In the genomic region with DNA sequence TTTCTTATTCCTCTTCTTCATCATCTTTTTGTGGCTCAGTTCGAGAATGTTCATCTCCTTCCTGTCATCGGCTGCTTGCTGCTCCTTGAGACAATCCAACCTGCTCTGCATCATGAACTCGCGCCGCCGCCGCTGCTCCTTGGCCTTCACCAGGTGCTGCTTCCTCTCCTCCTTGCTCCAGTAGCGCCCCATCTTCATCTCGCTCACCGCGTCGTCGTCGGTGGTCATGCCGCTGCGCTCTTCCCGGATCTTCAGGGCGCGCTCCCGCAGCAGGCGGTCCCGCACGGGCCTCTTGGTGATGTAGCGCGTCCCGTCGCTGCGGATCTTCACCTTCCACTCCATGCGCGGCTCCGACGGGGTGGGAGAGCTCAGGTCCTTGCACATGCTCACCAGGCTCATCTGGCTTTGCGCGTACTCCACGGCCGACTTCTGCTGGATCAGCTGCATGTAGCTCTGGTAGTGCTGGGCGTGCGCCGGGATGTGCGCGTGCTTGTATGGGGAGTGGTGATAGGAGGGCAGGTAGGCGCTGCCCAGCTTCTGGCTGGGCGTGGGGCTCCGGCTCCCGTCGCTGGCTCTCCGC, we compare ENCODE assay signal across 32 cellular contexts.
"Had no signal": no experiment of that assay in that cellular context is flagged by ENCODE, and none has a peak within 500 bp of the region (broad histone marks: within the 10 kb centered on the region; RNA-seq: fewer than 3 reads in every experiment).

No MANE protein-coding gene starts in this region.

- H3K4me3 ChIP-seq: ascending aorta, body of pancreas, breast epithelium had no signal

- H3K9me3 Mint-ChIP-seq: activated naive CD4-positive, alpha-beta T cell treated with anti-CD3 and anti-CD28 coated beads for 36 hours had no signal

- H3K4me3 Mint-ChIP-seq: activated CD4-positive, alpha-beta memory T cell treated with anti-CD3 and anti-CD28 coated beads, Interleukin-2, amount 10 ng/mL, durations not matched to agents 7 days and 5 days; activated CD8-positive, alpha-beta memory T cell treated with anti-CD3 and anti-CD28 coated beads, Interleukin-2, amount 10 ng/mL, durations not matched to agents 7 days and 5 days; activated naive CD4-positive, alpha-beta T cell treated with anti-CD3 and anti-CD28 coated beads for 36 hours; activated naive CD8-positive, alpha-beta T cell treated with anti-CD3 and anti-CD28 coated beads for 36 hours had no signal

- H3K9me3 ChIP-seq: ascending aorta, body of pancreas, breast epithelium had no signal

- H3K36me3 ChIP-seq: breast epithelium had no signal

- H3K27me3 ChIP-seq: ascending aorta, body of pancreas, breast epithelium had no signal

- H3K27me3 Mint-ChIP-seq: activated CD4-positive, alpha-beta memory T cell treated with anti-CD3 and anti-CD28 coated beads, Interleukin-2, amount 10 ng/mL, durations not matched to agents 7 days and 5 days; activated CD8-positive, alpha-beta memory T cell treated with anti-CD3 and anti-CD28 coated beads, Interleukin-2, amount 10 ng/mL, durations not matched to agents 7 days and 5 days; activated naive CD8-positive, alpha-beta T cell treated with anti-CD3 and anti-CD28 coated beads for 36 hours had no signal

- ATAC-seq: activated CD8-positive, alpha-beta memory T cell treated with anti-CD3 and anti-CD28 coated beads, Interleukin-2, amount 10 ng/mL, durations not matched to agents 7 days and 5 days; body of pancreas; Panc1; SK-N-SH treated with all-trans-retinoic acid at 6 μM for 48 hours had no signal

- H3K27ac ChIP-seq: ascending aorta, body of pancreas, breast epithelium, WERI-Rb-1 had no signal

- H3K36me3 Mint-ChIP-seq: activated CD8-positive, alpha-beta memory T cell treated with anti-CD3 and anti-CD28 coated beads, Interleukin-2, amount 10 ng/mL, durations not matched to agents 7 days and 5 days; activated naive CD8-positive, alpha-beta T cell treated with anti-CD3 and anti-CD28 coated beads for 36 hours had no signal

- H3K4me1 ChIP-seq: body of pancreas, breast epithelium had no signal

- DNase-seq: activated CD4-positive, alpha-beta memory T cell treated with anti-CD3 and anti-CD28 coated beads, Interleukin-2, amount 10 ng/mL, durations not matched to agents 7 days and 5 days; activated CD4-positive, alpha-beta T cell treated with anti-CD3 and anti-CD28 coated beads for 1 hour; activated CD4-positive, alpha-beta T cell treated with anti-CD3 and anti-CD28 coated beads for 48 hours; activated CD4-positive, CD25-positive, alpha-beta regulatory T cell; activated CD8-positive, alpha-beta memory T cell treated with anti-CD3 and anti-CD28 coated beads for 24 hours; activated CD8-positive, alpha-beta memory T cell treated with anti-CD3 and anti-CD28 coated beads, Interleukin-2, amount 10 ng/mL, durations not matched to agents 7 days and 5 days; activated CD8-positive, alpha-beta memory T cell treated with anti-CD3 and anti-CD28 coated beads, Interleukin-2, amount 50 U/mL, for 48 hours; activated effector memory CD4-positive, alpha-beta T cell treated with Interleukin-2 at 50 U/mL for 16 hours; activated naive CD4-positive, alpha-beta T cell treated with anti-CD3 and anti-CD28 coated beads for 36 hours; activated naive CD8-positive, alpha-beta T cell treated with anti-CD3 and anti-CD28 coated beads for 36 hours; activated T-cell treated with anti-CD3 and anti-CD28 coated beads, Interleukin-2, amount 50 U/mL, for 48 hours; amniotic stem cell; body of pancreas; Kasumi-1; KG1; MM.1S; MV-4-11; NCI-H1092; NCI-H1436 treated with DMSO at 0.1 percent for 48 hours; NCI-H1694 treated with DMSO at 0.1 percent for 48 hours; NCI-H2029; NCI-H345; NCI-H524 treated with DMSO at 0.1 percent for 48 hours; SIG-M5; T-helper 1 cell; T-helper 2 cell; T1000; WERI-Rb-1 had no signal

- H3K27ac Mint-ChIP-seq: activated CD4-positive, alpha-beta memory T cell treated with anti-CD3 and anti-CD28 coated beads, Interleukin-2, amount 10 ng/mL, durations not matched to agents 7 days and 5 days; activated CD8-positive, alpha-beta memory T cell treated with anti-CD3 and anti-CD28 coated beads, Interleukin-2, amount 10 ng/mL, durations not matched to agents 7 days and 5 days; activated naive CD4-positive, alpha-beta T cell treated with anti-CD3 and anti-CD28 coated beads for 36 hours; activated naive CD8-positive, alpha-beta T cell treated with anti-CD3 and anti-CD28 coated beads for 36 hours had no signal

- H3K4me1 Mint-ChIP-seq: activated CD4-positive, alpha-beta memory T cell treated with anti-CD3 and anti-CD28 coated beads, Interleukin-2, amount 10 ng/mL, durations not matched to agents 7 days and 5 days; activated CD8-positive, alpha-beta memory T cell treated with anti-CD3 and anti-CD28 coated beads, Interleukin-2, amount 10 ng/mL, durations not matched to agents 7 days and 5 days; activated naive CD8-positive, alpha-beta T cell treated with anti-CD3 and anti-CD28 coated beads for 36 hours had no signal
